11 cellular contexts compared by ENCODE assay signal in genomic region chr1:214296860-214297699, GRCh38. TPM values are rescaled to one million over a fixed set of nuclear protein-coding genes. Genes with fewer than 3 reads are reported as not detected.
DNase-seq lines count a peak whose midpoint lies in the region; ATAC-seq lines count a peak whose summit lies in the region.
"Had no signal": no experiment of that assay in that cellular context is flagged by ENCODE, and none has a peak within 500 bp of the region (broad histone marks: within the 10 kb centered on the region; RNA-seq: fewer than 3 reads in every experiment).

No MANE protein-coding gene starts in this region.

- no peak overlapping the region for H3K27ac ChIP-seq in BLaER1
- no peak overlapping the region for H3K27ac ChIP-seq in caudate nucleus (ENCODE audit: low read depth, low read length)

- peak overlapping the region; percentile 75 for H3K4me2 ChIP-seq in BLaER1

- H3K36me3 ChIP-seq in BLaER1 (no peaks in the 10 kb centered on the region), MG63 (no peaks in the 10 kb centered on the region)

- no peaks in the 10 kb centered on the region for H4K20me1 ChIP-seq in BLaER1

- ATAC-seq in GM19452 (IDR thresholded peaks at IDR 0.05; ENCODE audit: unreplicated experiment), result no peak
- ATAC-seq in GM19324 (IDR thresholded peaks at IDR 0.05; ENCODE audit: low FRiP score, unreplicated experiment), result no peak
- ATAC-seq: left colon had no signal

- H3K9me3 ChIP-seq in BLaER1 (peaks cover 8% of the 10 kb centered on the region; the same call in 1 of the 2 replicates), MG63 (no peaks in the 10 kb centered on the region)

- no peak overlapping the region for H3K9ac ChIP-seq in BLaER1

- H3K4me3 ChIP-seq in BLaER1, result no peak overlapping the region
- no peak overlapping the region for H3K4me3 ChIP-seq in MG63

- peaks cover 55% of the 10 kb centered on the region for H3K4me1 ChIP-seq in BLaER1

- DNase-seq in MG63 (peak; percentile 25), dermis blood vessel endothelial cell (peak; percentile 15), myocyte (ENCODE audit: low read depth) (peak; percentile 64), caudate nucleus (lab: John Stamatoyannopoulos, UW) (no peak), NCI-H2196 (lab: John Stamatoyannopoulos, UW; ENCODE audit: unreplicated experiment) (no peak)
- DNase-seq: activated T-cell treated with anti-CD3 and anti-CD28 coated beads for 4 hours; left colon; stimulated activated naive CD4-positive, alpha-beta T cell had no signal

- H3K27me3 ChIP-seq in BLaER1, result no peaks in the 10 kb centered on the region
- H3K27me3 ChIP-seq in MG63, result no peaks in the 10 kb centered on the region

RNA-seq across cellular contexts. Expression of gene SMYD2, which starts 16.1 kb away (rescaled TPM):
- 52.0 and 73.4 TPM in 2 replicates for total RNA-seq in MG63 (2014; rRNA removed; shearing (Covaris generic); ENCODE audit: low replicate concordance)
- total RNA-seq in dermis blood vessel endothelial cell (160 and 174 TPM in 2 replicates), myocyte (19.6 and 20.0 TPM in 2 replicates)
- 22.6 TPM for polyA plus RNA-seq in myocyte (2012)

Comparison
In these comparisons a context has a peak if more than half of its experiments do, and no peak if none do; other contexts are left out.
1. DNase-seq: peak in MG63 (single experiment), dermis blood vessel endothelial cell (single experiment) and myocyte (single experiment); none in caudate nucleus (0 of 61) and NCI-H2196 (single experiment).